Comparison of ENCODE assay signal across 3 cellular contexts in genomic region chr21:46023126-46023985, GRCh38.
TF ChIP-seq lines count a peak whose summit lies in the region.

No MANE protein-coding gene starts in this region.

TF ChIP-seq in liver, 16 proteins besides CTCF, POLR2A, EP300 and RAD21:
- TF ChIP-seq REST (IDR thresholded peaks at IDR 0.05) (peak; percentile 62), YY1 (IDR thresholded peaks at IDR 0.05) (no peak)
TF ChIP-seq in liver: peak in this region for 1.

TF ChIP-seq in HepG2, 621 proteins besides CTCF, POLR2A, EP300 and RAD21 (continues in another document):
- TF ChIP-seq TRIM24 (CRISPR knock-in tag; IDR thresholded peaks at IDR 0.05) (no peak), DBP (CRISPR knock-in tag; IDR thresholded peaks at IDR 0.05; ENCODE audit: not compliant biosample characterization) (no peak), ZNF761 (CRISPR knock-in tag; conservative IDR thresholded peaks at IDR 0.05) (no peak), PLRG1 (conservative IDR thresholded peaks at IDR 0.05) (no peak), ZNF616 (CRISPR knock-in tag; IDR thresholded peaks at IDR 0.05; ENCODE audit: low read depth) (no peak), ISX (CRISPR knock-in tag; conservative IDR thresholded peaks at IDR 0.05) (no peak), ZNF318 (CRISPR knock-in tag; IDR thresholded peaks at IDR 0.05) (no peak), MEIS1 (CRISPR knock-in tag; IDR thresholded peaks at IDR 0.05; ENCODE audit: borderline replicate concordance) (no peak), ELF4 (CRISPR knock-in tag; IDR thresholded peaks at IDR 0.05; ENCODE audit: borderline replicate concordance) (no peak), ZFP36L2 (CRISPR knock-in tag; IDR thresholded peaks at IDR 0.05) (no peak), ZNF766 (CRISPR knock-in tag; IDR thresholded peaks at IDR 0.05; ENCODE audit: borderline replicate concordance) (no peak)
- TF ChIP-seq, protein P1, sequence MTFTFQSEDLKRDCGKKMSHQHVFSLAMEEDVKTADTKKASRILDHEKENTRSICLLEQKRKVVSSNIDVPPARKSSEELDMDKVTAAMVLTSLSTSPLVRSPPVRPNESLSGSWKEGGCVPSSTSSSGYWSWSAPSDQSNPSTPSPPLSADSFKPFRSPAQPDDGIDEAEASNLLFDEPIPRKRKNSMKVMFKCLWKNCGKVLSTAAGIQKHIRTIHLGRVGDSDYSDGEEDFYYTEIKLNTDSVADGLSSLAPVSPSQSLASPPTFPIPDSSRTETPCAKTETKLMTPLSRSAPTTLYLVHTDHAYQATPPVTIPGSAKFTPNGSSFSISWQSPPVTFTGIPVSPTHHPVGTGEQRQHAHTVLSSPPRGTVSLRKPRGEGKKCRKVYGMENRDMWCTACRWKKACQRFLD (CRISPR knock-in tag; IDR thresholded peaks at IDR 0.05; ENCODE audit: borderline replicate concordance), result no peak

TF ChIP-seq in GM23338, 12 proteins besides CTCF, POLR2A, EP300 and RAD21:
- TF ChIP-seq ZNF462 (CRISPR knock-in tag; IDR thresholded peaks at IDR 0.05), result no peak
- no peak for TF ChIP-seq NANOG (IDR thresholded peaks at IDR 0.05; ENCODE audit: borderline replicate concordance)
- no peak for TF ChIP-seq ETS1 (IDR thresholded peaks at IDR 0.05)
- no peak for TF ChIP-seq ZNF331 (CRISPR knock-in tag; IDR thresholded peaks at IDR 0.05; ENCODE audit: low read depth)
- no peak for TF ChIP-seq CREB1 (CRISPR knock-in tag; IDR thresholded peaks at IDR 0.05; ENCODE audit: low read depth)
- TF ChIP-seq REST (IDR thresholded peaks at IDR 0.05; ENCODE audit: unreplicated experiment), result no peak
- TF ChIP-seq STAT1 (IDR thresholded peaks at IDR 0.05; ENCODE audit: unreplicated experiment), result no peak
- TF ChIP-seq POLR2AphosphoS5 (IDR thresholded peaks at IDR 0.05; ENCODE audit: low read depth), result no peak
- TF ChIP-seq ZNF114 (CRISPR knock-in tag; IDR thresholded peaks at IDR 0.05), result no peak
- no peak for TF ChIP-seq EZH2phosphoT487 (IDR thresholded peaks at IDR 0.05; ENCODE audit: unreplicated experiment)
- TF ChIP-seq JUNB (IDR thresholded peaks at IDR 0.05; ENCODE audit: unreplicated experiment), result no peak
- TF ChIP-seq EZH2 (IDR thresholded peaks at IDR 0.05; ENCODE audit: low read depth, unreplicated experiment), result no peak
